Comparison of ENCODE assay signal across 8 cellular contexts in the genomic region with DNA sequence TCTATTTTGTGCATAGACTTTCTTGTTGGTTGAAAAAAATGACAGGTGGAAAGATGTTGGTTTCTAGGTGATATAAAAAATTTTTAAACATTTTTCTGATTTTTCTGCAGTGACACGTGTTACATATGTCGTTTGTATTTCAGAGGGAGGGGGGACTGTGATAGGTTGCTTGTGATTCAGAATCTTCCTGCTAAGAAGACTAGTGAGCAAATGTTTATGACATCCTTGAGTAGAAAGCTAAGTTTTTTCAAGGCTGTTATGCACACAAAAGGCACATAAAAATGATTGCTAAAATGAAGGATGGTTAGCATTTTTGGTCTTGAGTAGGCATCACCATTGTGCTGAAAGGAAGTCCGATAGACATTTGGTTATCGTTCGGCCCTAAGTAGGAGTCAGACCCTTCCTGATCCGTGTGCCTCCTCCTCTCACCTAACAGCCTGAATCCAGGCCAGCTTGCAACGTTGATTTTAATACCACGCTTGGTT. TPM values are rescaled to one million over a fixed set of nuclear protein-coding genes. Genes with fewer than 3 reads are reported as not detected.
DNase-seq lines count a peak whose midpoint lies in the region; FAIRE-seq and TF ChIP-seq lines count a peak whose summit lies in the region.

No MANE protein-coding gene starts in this region.

- H3K4me3 Mint-ChIP-seq in activated naive CD4-positive, alpha-beta T cell treated with anti-CD3 and anti-CD28 coated beads, Interleukin-2, amount 10 ng/mL, durations not matched to agents 7 days and 5 days: peak overlapping the region; percentile 85

- peak overlapping the region; percentile 94 for H3K27ac Mint-ChIP-seq in activated naive CD4-positive, alpha-beta T cell treated with anti-CD3 and anti-CD28 coated beads, Interleukin-2, amount 10 ng/mL, durations not matched to agents 7 days and 5 days

- H3K4me3 ChIP-seq in bronchial epithelial cell (ENCODE audit: low read depth, low read length) (peak overlapping the region; percentile 81), mononuclear cell (ENCODE audit: low read length) (peak overlapping the region; percentile 77)

- peaks cover 7% of the 10 kb centered on the region for H3K27me3 Mint-ChIP-seq in activated naive CD4-positive, alpha-beta T cell treated with anti-CD3 and anti-CD28 coated beads, Interleukin-2, amount 10 ng/mL, durations not matched to agents 7 days and 5 days

- H3K36me3 Mint-ChIP-seq in activated naive CD4-positive, alpha-beta T cell treated with anti-CD3 and anti-CD28 coated beads, Interleukin-2, amount 10 ng/mL, durations not matched to agents 7 days and 5 days: peaks cover 16% of the 10 kb centered on the region

- no peaks in the 10 kb centered on the region for H3K9me3 Mint-ChIP-seq in activated naive CD4-positive, alpha-beta T cell treated with anti-CD3 and anti-CD28 coated beads, Interleukin-2, amount 10 ng/mL, durations not matched to agents 7 days and 5 days

- no peak for TF ChIP-seq CTCF in bronchial epithelial cell (IDR thresholded peaks at IDR 0.05; ENCODE audit: insufficient read depth, low read length, severe bottlenecking)

- peaks cover 7% of the 10 kb centered on the region for H3K36me3 ChIP-seq in bronchial epithelial cell (ENCODE audit: control insufficient read depth, insufficient read depth, low read length)

- H3K9me3 ChIP-seq in mononuclear cell (ENCODE audit: low read depth, low read length): no peaks in the 10 kb centered on the region

- intact Hi-C loops in posterior cingulate gyrus (cut with DNase I): no loop called here

- DNase-seq in activated naive CD4-positive, alpha-beta T cell treated with anti-CD3 and anti-CD28 coated beads, Interleukin-2, amount 10 ng/mL, durations not matched to agents 7 days and 5 days: no peak
- no peak for DNase-seq in activated naive CD4-positive, alpha-beta T cell treated with anti-CD3 and anti-CD28 coated beads, Interleukin-2, amount 50 U/mL, for 16 hours
- peak; percentile 64 for DNase-seq in NCI-H82 treated with DMSO at 0.1 percent for 48 hours (lab: John Stamatoyannopoulos, UW; ENCODE audit: unreplicated experiment)
- peak; percentile 56 for DNase-seq in bronchial epithelial cell (ENCODE audit: low read depth)
- DNase-seq in posterior cingulate gyrus: no peak
- DNase-seq in dedifferentiated amniotic fluid mesenchymal stem cell (ENCODE audit: extremely low spot score): no peak
- no peak for DNase-seq in NCI-H748 (lab: John Stamatoyannopoulos, UW; ENCODE audit: unreplicated experiment)

- CTCF ChIA-PET in activated naive CD4-positive, alpha-beta T cell treated with anti-CD3 and anti-CD28 coated beads, Interleukin-2, amount 10 ng/mL, durations not matched to agents 7 days and 5 days (lab: Charles Lee): interaction anchor here (1.4 to 3.2 kb wide), 2 partner anchors 23 to 309 kb away, joined by 4 to 8 read pairs; a partner anchor contains a TSS

- FAIRE-seq in bronchial epithelial cell (lab: Jason Lieb, UNC): no peak

- H3K4me1 ChIP-seq in mononuclear cell (ENCODE audit: insufficient read depth, low read length): peaks cover 21% of the 10 kb centered on the region

- peaks cover 35% of the 10 kb centered on the region for H3K4me1 Mint-ChIP-seq in activated naive CD4-positive, alpha-beta T cell treated with anti-CD3 and anti-CD28 coated beads, Interleukin-2, amount 10 ng/mL, durations not matched to agents 7 days and 5 days

- H3K27me3 ChIP-seq in bronchial epithelial cell (ENCODE audit: control insufficient read depth, insufficient read depth, low read length): no peaks in the 10 kb centered on the region
- no peaks in the 10 kb centered on the region for H3K27me3 ChIP-seq in mononuclear cell (ENCODE audit: insufficient read depth, low read length)

RNA-seq across cellular contexts. Expression of a gene that starts 1.5 kb away (rescaled TPM):
- total RNA-seq in bronchial epithelial cell (31.4 and 51.6 TPM in 2 replicates), mononuclear cell (168 TPM)

RNA-seq across cellular contexts. Expression of a gene that starts 23.2 kb away (rescaled TPM):
- total RNA-seq in bronchial epithelial cell (47.1 and 68.0 TPM in 2 replicates), mononuclear cell (47.9 TPM)

Comparison
In these comparisons a context has a peak if more than half of its experiments do, and no peak if none do; other contexts are left out.
1. DNase-seq: peak in NCI-H82 treated with DMSO at 0.1 percent for 48 hours (single experiment) and bronchial epithelial cell (single experiment); none in activated naive CD4-positive, alpha-beta T cell treated with anti-CD3 and anti-CD28 coated beads, Interleukin-2, amount 10 ng/mL, durations not matched to agents 7 days and 5 days (single experiment), activated naive CD4-positive, alpha-beta T cell treated with anti-CD3 and anti-CD28 coated beads, Interleukin-2, amount 50 U/mL, for 16 hours (single experiment), posterior cingulate gyrus (0 of 10), dedifferentiated amniotic fluid mesenchymal stem cell (single experiment) and NCI-H748 (single experiment).